16 cellular contexts compared by ENCODE assay signal in genomic region chr6:163193326-163193725, GRCh38.
DNase-seq lines count a peak whose midpoint lies in the region; ATAC-seq, FAIRE-seq and TF ChIP-seq lines count a peak whose summit lies in the region.
"Had no signal": no experiment of that assay in that cellular context is flagged by ENCODE, and none has a peak within 500 bp of the region (broad histone marks: within the 10 kb centered on the region; RNA-seq: fewer than 3 reads in every experiment).

No MANE protein-coding gene starts in this region.

- DNase-seq in K562 (ENCODE audit: extremely low read depth in 1 of 4, low spot score in 3 of 4): no peak
- peak; percentile 40 for DNase-seq in globus pallidus (ENCODE audit: low spot score)
- no peak for DNase-seq in substantia nigra (lab: John Stamatoyannopoulos, UW)
- DNase-seq in NCI-H82 treated with DMSO at 0.1 percent for 48 hours (lab: John Stamatoyannopoulos, UW; ENCODE audit: unreplicated experiment): no peak
- DNase-seq in stimulated activated CD4-positive, alpha-beta T cell treated with anti-CD3 and anti-CD28 coated beads, Interleukin-4, amount 100 ng/mL, for 4 hours: no peak
- DNase-seq in foreskin melanocyte: no peak
- no peak for DNase-seq in sciatic nerve (ENCODE audit: low spot score)
- DNase-seq: ACHN; Calu3; CD8-positive, alpha-beta T cell; DND-41; EL; GM23248 had no signal

- WGBS in K562 (ENCODE audit: insufficient coverage, low coverage, missing lambda C conversion rate): 4% methylated on average over 7 of the region's 7 CpGs

- POLR2A ChIA-PET in K562 (lab: Yijun Ruan, JAX): no interaction called here

- H4K20me1 ChIP-seq in K562 (replicated peaks; ENCODE audit: control insufficient read depth, insufficient read depth, low read length): no peaks in the 10 kb centered on the region

- no peak overlapping the region for H3K9ac ChIP-seq in K562 (ENCODE audit: insufficient read depth in 1 of 2, low read depth in 2 of 2, low read length in 2 of 2)
- H3K9ac ChIP-seq: GM23248 had no signal

- H3K9me3 ChIP-seq in K562 (replicated peaks; ENCODE audit: control insufficient read depth, insufficient read depth, low read depth, low read length): no peaks in the 10 kb centered on the region
- H3K9me3 ChIP-seq: HAP-1 had no signal

- no peaks in the 10 kb centered on the region for H3K79me2 ChIP-seq in K562 (ENCODE audit: control insufficient read depth, insufficient read depth, low read length)

- no peak overlapping the region for H3K4me2 ChIP-seq in K562 (ENCODE audit: insufficient read depth, low read length)

- no peak for TF ChIP-seq CTCF in K562 (IDR thresholded peaks at IDR 0.05 in 2 of 3, conservative IDR thresholded peaks at IDR 0.05 in 1 of 3; ENCODE audit: insufficient read depth in 2 of 3, low read depth in 1 of 3, low read length in 3 of 3)

- peaks cover 46 to 47% of the 10 kb centered on the region in 2 experiments for H3K27me3 ChIP-seq in K562 (ENCODE audit: control insufficient read depth in 2 of 2, insufficient read depth in 2 of 2, low read length in 2 of 2)

- peak; percentile 56 for FAIRE-seq in K562 (lab: Jason Lieb, UNC)
- FAIRE-seq: A204.1, GM12891 had no signal

- H3K27ac ChIP-seq in K562 (ENCODE audit: extremely low read depth, low read depth, low read length) (no peak overlapping the region), substantia nigra (ENCODE audit: low read depth, low read length, poor library complexity, severe bottlenecking) (peak overlapping the region; percentile 97)
- H3K27ac ChIP-seq: GM23248 had no signal

- TF ChIP-seq POLR2A in K562 (conservative IDR thresholded peaks at IDR 0.05): no peak

- no peaks in the 10 kb centered on the region for H3K36me3 ChIP-seq in K562 (ENCODE audit: control insufficient read depth, insufficient read depth, low read length)
- H3K36me3 ChIP-seq: HAP-1 had no signal

- no peaks in the 10 kb centered on the region for H3K4me1 ChIP-seq in K562 (replicated peaks in 1 of 2; ENCODE audit: control insufficient read depth in 2 of 2, insufficient read depth in 2 of 2, low read length in 2 of 2)

- intact Hi-C loops in K562 (cut with micrococcal nuclease): no loop called here
- intact Hi-C loops in sciatic nerve (cut with DNase I): no loop called here

- ATAC-seq in K562 (no peak), sciatic nerve (no peak)
- ATAC-seq: CD8-positive, alpha-beta T cell had no signal

- TF ChIP-seq EP300 in K562 (IDR thresholded peaks at IDR 0.05; ENCODE audit: low read length): no peak

- no peak overlapping the region for H3K4me3 ChIP-seq in K562
- H3K4me3 ChIP-seq: GM23248, HAP-1 had no signal

- CTCF ChIA-PET in K562 (lab: Yijun Ruan, JAX; ENCODE audit: low intra/inter-chr PET ratio): no interaction called here

- no peak overlapping the region for H2AFZ ChIP-seq in K562 (ENCODE audit: low read depth, low read length)
- H2AFZ ChIP-seq: GM23248 had no signal

- in situ Hi-C loops in K562 (cut with MboI): no loop called here

- no TSS peak for BruUV-seq in K562 (replicated peaks; lab: Mats Ljungman, UMichigan)

- no peak for TF ChIP-seq RAD21 in K562 (CRISPR knock-in tag; conservative IDR thresholded peaks at IDR 0.05 in 1 of 2, IDR thresholded peaks at IDR 0.05 in 1 of 2)

- no peaks in the 10 kb centered on the region for H3K9me1 ChIP-seq in K562 (ENCODE audit: control insufficient read depth, insufficient read depth, low read length)

TF ChIP-seq in K562, 482 proteins besides CTCF, POLR2A, EP300 and RAD21:
- no peak for TF ChIP-seq DIDO1 (tag; IDR thresholded peaks at IDR 0.05; ENCODE audit: low read depth)
- peak; percentile 23; the same call in 1 of the 2 replicates for TF ChIP-seq RNF2 (IDR thresholded peaks at IDR 0.05)
- no peak for TF ChIP-seq ZNF511 (CRISPR knock-in tag; IDR thresholded peaks at IDR 0.05)
